15 cellular contexts compared by ENCODE assay signal in the genomic region with DNA sequence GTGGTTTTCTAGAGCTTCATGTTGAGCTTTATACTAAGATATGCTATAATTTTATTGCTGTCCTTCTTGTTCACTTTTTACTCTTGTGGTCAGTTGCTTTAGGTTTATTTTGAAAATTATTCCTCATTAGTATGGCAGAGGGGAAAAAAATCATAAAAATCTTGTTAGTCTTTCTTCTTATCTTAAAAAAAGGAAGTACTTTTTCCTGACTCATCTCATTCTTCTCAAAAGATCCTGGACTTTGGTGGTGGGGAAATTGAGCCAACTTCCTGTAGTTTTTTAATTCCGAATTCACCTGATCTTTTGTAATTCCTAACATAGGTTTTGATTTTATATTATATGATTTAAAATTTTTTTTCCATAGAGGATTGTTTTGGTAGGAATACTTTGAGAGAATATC.
"Had no signal": no experiment of that assay in that cellular context is flagged by ENCODE, and none has a peak within 500 bp of the region (broad histone marks: within the 10 kb centered on the region; RNA-seq: fewer than 3 reads in every experiment).

No MANE protein-coding gene starts in this region.

- H3K27me3 ChIP-seq: brain microvascular endothelial cell, dorsolateral prefrontal cortex, esophagus squamous epithelium, foreskin keratinocyte, thyroid gland had no signal

- H3K9me3 ChIP-seq: esophagus squamous epithelium, lower lobe of right lung, thyroid gland had no signal

- H3K4me3 Mint-ChIP-seq: activated naive CD8-positive, alpha-beta T cell treated with anti-CD3 and anti-CD28 coated beads for 36 hours; mesothelial cell of epicardium; stimulated activated effector memory CD8-positive, alpha-beta T cell treated with anti-CD3 and anti-CD28 coated beads, Interleukin-12 subunit alpha, Interleukin-12 subunit beta, amount 100 ng/mL, for 72 hours; T-helper 2 cell treated with Interferon-gamma antibody and Interleukin-4, amounts not matched to agents 5 μg/mL and 100 μg/mL, for 36 hours had no signal

- H3K4me3 ChIP-seq: dorsolateral prefrontal cortex, esophagus squamous epithelium, lower lobe of right lung, thyroid gland had no signal

- H3K4me1 ChIP-seq: foreskin keratinocyte had no signal

- H3K9me3 Mint-ChIP-seq: activated naive CD8-positive, alpha-beta T cell treated with anti-CD3 and anti-CD28 coated beads for 36 hours; mesothelial cell of epicardium; stimulated activated effector memory CD8-positive, alpha-beta T cell treated with anti-CD3 and anti-CD28 coated beads, Interleukin-12 subunit alpha, Interleukin-12 subunit beta, amount 100 ng/mL, for 72 hours; T-helper 2 cell treated with Interferon-gamma antibody and Interleukin-4, amounts not matched to agents 5 μg/mL and 100 μg/mL, for 36 hours had no signal

- H3K27ac ChIP-seq: brain microvascular endothelial cell, dorsolateral prefrontal cortex, esophagus squamous epithelium, foreskin keratinocyte, lower lobe of right lung, thyroid gland, VCaP had no signal

- DNase-seq: activated CD8-positive, alpha-beta memory T cell treated with anti-CD3 and anti-CD28 coated beads for 24 hours; activated effector memory CD4-positive, alpha-beta T cell treated with anti-CD3 and anti-CD28 coated beads, Interleukin-2, amount 50 U/mL, for 16 hours; activated naive CD8-positive, alpha-beta T cell treated with anti-CD3 and anti-CD28 coated beads for 36 hours; activated T-cell treated with anti-CD3 and anti-CD28 coated beads for 4 hours; brain microvascular endothelial cell; dorsolateral prefrontal cortex; esophagus squamous epithelium; foreskin keratinocyte; left cardiac atrium; lower lobe of right lung; thyroid gland had no signal

- H3K27me3 Mint-ChIP-seq: activated naive CD8-positive, alpha-beta T cell treated with anti-CD3 and anti-CD28 coated beads for 36 hours had no signal

- H3K27ac Mint-ChIP-seq: activated naive CD8-positive, alpha-beta T cell treated with anti-CD3 and anti-CD28 coated beads for 36 hours; mesothelial cell of epicardium; stimulated activated effector memory CD8-positive, alpha-beta T cell treated with anti-CD3 and anti-CD28 coated beads, Interleukin-12 subunit alpha, Interleukin-12 subunit beta, amount 100 ng/mL, for 72 hours; T-helper 2 cell treated with Interferon-gamma antibody and Interleukin-4, amounts not matched to agents 5 μg/mL and 100 μg/mL, for 36 hours had no signal

- ATAC-seq: foreskin keratinocyte; left cardiac atrium; lower lobe of right lung; stimulated activated effector memory CD8-positive, alpha-beta T cell treated with anti-CD3 and anti-CD28 coated beads, Interleukin-12 subunit alpha, Interleukin-12 subunit beta, amount 100 ng/mL, for 72 hours had no signal
